Comparison of ENCODE assay signal across 8 cellular contexts in the genomic region with DNA sequence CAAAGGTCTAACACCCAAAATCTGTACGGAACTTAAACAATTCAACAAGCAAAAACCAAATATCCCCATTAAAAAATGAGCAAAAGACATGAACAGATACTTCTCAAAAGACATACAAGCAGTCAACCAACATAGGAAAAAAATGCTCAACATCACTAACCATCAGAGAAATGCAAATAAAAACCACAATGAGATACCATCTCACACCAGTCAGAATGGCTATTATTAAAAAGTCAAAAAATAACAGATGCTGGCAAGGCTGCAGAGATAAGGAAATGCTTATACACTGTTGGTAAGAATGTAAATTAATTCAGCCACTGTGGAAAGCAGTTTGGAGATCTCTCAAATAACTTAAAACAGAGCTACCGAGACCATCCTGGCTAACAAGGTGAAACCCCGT. TPM values are rescaled to one million over a fixed set of nuclear protein-coding genes. Genes with fewer than 3 reads are reported as not detected.
DNase-seq lines count a peak whose midpoint lies in the region; ATAC-seq, FAIRE-seq and TF ChIP-seq lines count a peak whose summit lies in the region.
"Not testable (repeated sequence)": the region's sequence is repeated elsewhere in the genome, so short reads cannot be mapped to it uniquely, and the experiment has no call there.

No MANE protein-coding gene starts in this region.

- ATAC-seq in GM18858 (IDR thresholded peaks at IDR 0.05; ENCODE audit: unreplicated experiment) (peak; percentile 46), GM19467 (IDR thresholded peaks at IDR 0.05; ENCODE audit: unreplicated experiment) (peak; percentile 42), HG02759 (IDR thresholded peaks at IDR 0.05; ENCODE audit: unreplicated experiment) (peak; percentile 40), HG03354 (IDR thresholded peaks at IDR 0.05; ENCODE audit: poor library complexity, severe bottlenecking, unreplicated experiment) (peak; percentile 57)
- ATAC-seq in pancreas = not testable (repeated sequence)

- WGBS in pancreas, 2 donors = 96 to 100% methylated on average over 3 of the region's 3 CpGs

- peak; percentile 29 for FAIRE-seq in pancreas (lab: Jason Lieb, UNC)

- H3K4me3 ChIP-seq in pancreas = not testable (repeated sequence)

- intact Hi-C loops in pancreas (cut with DNase I) = not testable (repeated sequence)

- not testable (repeated sequence) for H3K4me1 ChIP-seq in pancreas

- not testable (repeated sequence) for H3K36me3 ChIP-seq in pancreas

- not testable (repeated sequence) for H3K27ac ChIP-seq in pancreas

- DNase-seq in DMS 273 treated with DMSO at 0.1 percent for 48 hours (lab: John Stamatoyannopoulos, UW) (peak; percentile 70), NCI-H526 treated with DMSO at 0.1 percent for 48 hours (lab: John Stamatoyannopoulos, UW) (peak; percentile 45), astrocyte of the hippocampus (ENCODE audit: low read depth, low spot score) (peak; percentile 26)
- not testable (repeated sequence) for DNase-seq in pancreas

- H3K27me3 ChIP-seq in pancreas = not testable (repeated sequence)

- not testable (repeated sequence) for H3K9me3 ChIP-seq in pancreas

- not testable (repeated sequence) for TF ChIP-seq CTCF in pancreas (IDR thresholded peaks at IDR 0.05)

RNA-seq across cellular contexts. Expression of gene MRPS27, which starts 21.9 kb away (rescaled TPM):
- 10 to 100 TPM; 17.3 to 28.0 (median 23.8) TPM for total RNA-seq in pancreas
- polyA plus RNA-seq in pancreas = 10 to 100 TPM in 1 of 2 donors, 1 to 10 TPM in 1; 9.4 to 17.4 TPM

RNA-seq across cellular contexts. Expression of gene PTCD2, which starts 22.0 kb away (rescaled TPM):
- total RNA-seq in pancreas = 1 to 10 TPM; 2.2 to 5.3 (median 2.8) TPM
- 1 to 10 TPM in 1 of 2 donors, under 1 TPM in 1; 0.80 to 2.5 TPM for polyA plus RNA-seq in pancreas
